ENCODE assay signal across 1 cellular context in the genomic region with DNA sequence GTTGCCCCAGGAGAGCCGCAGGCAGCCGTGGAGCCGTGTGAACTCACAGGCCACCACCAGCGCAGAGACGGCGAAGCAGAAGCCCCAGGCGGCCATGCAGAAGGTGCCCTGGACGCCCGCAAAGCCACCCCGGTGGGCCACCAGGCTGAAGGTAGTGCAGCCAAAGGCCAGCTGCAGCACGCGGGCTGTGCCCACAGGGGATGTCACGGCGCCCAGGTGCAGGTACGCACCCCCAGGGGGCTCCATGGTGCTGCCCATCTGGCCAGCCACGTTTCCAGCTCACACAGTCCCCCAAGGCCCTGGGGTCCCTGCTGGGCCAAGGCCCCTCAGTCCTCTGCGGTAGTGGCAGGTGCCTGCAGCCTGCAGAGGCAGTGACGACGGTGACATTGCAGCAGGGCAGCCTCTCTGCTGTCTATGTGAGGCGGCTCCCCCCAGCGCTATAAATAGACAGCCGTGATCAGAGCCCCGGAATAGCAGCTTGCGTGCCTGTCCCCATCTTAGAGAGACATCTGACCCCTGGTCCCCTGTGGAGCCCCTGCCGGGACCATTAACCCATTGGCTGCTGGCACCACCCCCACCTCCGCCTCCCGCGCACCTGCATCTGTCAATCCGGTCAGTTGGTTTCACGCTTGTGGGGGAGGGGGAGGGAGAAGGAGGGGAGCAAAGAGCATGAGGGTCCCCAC.
TF ChIP-seq lines count a peak whose summit lies in the region.

No MANE protein-coding gene starts in this region.

TF ChIP-seq in HepG2, 621 proteins besides CTCF, POLR2A, EP300 and RAD21 (continued from another document):
- TF ChIP-seq KAT8 (CRISPR knock-in tag; IDR thresholded peaks at IDR 0.05) (no peak), ZXDC (CRISPR knock-in tag; IDR thresholded peaks at IDR 0.05) (no peak), FOSL1 (CRISPR knock-in tag; IDR thresholded peaks at IDR 0.05; ENCODE audit: borderline replicate concordance) (no peak), HNRNPL (IDR thresholded peaks at IDR 0.05; ENCODE audit: low read depth, low read length) (peak; percentile 80), PRDM10 (CRISPR knock-in tag; IDR thresholded peaks at IDR 0.05; ENCODE audit: low read depth) (no peak), ZNF652 (CRISPR knock-in tag; IDR thresholded peaks at IDR 0.05; ENCODE audit: borderline replicate concordance, low read depth) (peak; percentile 80), ZNF143 (CRISPR knock-in tag; IDR thresholded peaks at IDR 0.05) (no peak), PHF21A (CRISPR knock-in tag; IDR thresholded peaks at IDR 0.05) (0 out of 2 replicates have a peak, but pooled peaks have one; percentile 16), FOXP1 (IDR thresholded peaks at IDR 0.05) (no peak), FOXP1 (CRISPR knock-in tag; IDR thresholded peaks at IDR 0.05) (no peak), TAF1 (CRISPR knock-in tag; IDR thresholded peaks at IDR 0.05) (no peak), ZNF564 (CRISPR knock-in tag; IDR thresholded peaks at IDR 0.05) (no peak), ZNF30 (CRISPR knock-in tag; IDR thresholded peaks at IDR 0.05) (no peak), TCF12 (IDR thresholded peaks at IDR 0.05) (no peak), TCF12 (CRISPR knock-in tag; IDR thresholded peaks at IDR 0.05) (no peak), TRIM22 (IDR thresholded peaks at IDR 0.05) (no peak), CCDC6 (CRISPR knock-in tag; IDR thresholded peaks at IDR 0.05) (0 out of 2 replicates have a peak, but pooled peaks have one; percentile 20), ZNF18 (CRISPR knock-in tag; IDR thresholded peaks at IDR 0.05; ENCODE audit: insufficient replicate concordance) (no peak), FOXK1 (CRISPR knock-in tag; IDR thresholded peaks at IDR 0.05; ENCODE audit: borderline replicate concordance, low read depth) (no peak)
- TF ChIP-seq, protein P1, sequence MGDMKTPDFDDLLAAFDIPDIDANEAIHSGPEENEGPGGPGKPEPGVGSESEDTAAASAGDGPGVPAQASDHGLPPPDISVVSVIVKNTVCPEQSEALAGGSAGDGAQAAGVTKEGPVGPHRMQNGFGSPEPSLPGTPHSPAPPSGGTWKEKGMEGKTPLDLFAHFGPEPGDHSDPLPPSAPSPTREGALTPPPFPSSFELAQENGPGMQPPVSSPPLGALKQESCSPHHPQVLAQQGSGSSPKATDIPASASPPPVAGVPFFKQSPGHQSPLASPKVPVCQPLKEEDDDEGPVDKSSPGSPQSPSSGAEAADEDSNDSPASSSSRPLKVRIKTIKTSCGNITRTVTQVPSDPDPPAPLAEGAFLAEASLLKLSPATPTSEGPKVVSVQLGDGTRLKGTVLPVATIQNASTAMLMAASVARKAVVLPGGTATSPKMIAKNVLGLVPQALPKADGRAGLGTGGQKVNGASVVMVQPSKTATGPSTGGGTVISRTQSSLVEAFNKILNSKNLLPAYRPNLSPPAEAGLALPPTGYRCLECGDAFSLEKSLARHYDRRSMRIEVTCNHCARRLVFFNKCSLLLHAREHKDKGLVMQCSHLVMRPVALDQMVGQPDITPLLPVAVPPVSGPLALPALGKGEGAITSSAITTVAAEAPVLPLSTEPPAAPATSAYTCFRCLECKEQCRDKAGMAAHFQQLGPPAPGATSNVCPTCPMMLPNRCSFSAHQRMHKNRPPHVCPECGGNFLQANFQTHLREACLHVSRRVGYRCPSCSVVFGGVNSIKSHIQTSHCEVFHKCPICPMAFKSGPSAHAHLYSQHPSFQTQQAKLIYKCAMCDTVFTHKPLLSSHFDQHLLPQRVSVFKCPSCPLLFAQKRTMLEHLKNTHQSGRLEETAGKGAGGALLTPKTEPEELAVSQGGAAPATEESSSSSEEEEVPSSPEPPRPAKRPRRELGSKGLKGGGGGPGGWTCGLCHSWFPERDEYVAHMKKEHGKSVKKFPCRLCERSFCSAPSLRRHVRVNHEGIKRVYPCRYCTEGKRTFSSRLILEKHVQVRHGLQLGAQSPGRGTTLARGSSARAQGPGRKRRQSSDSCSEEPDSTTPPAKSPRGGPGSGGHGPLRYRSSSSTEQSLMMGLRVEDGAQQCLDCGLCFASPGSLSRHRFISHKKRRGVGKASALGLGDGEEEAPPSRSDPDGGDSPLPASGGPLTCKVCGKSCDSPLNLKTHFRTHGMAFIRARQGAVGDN (CRISPR knock-in tag; IDR thresholded peaks at IDR 0.05), result peak; percentile 26; the same call in 1 of the 2 replicates
- TF ChIP-seq, protein P2, sequence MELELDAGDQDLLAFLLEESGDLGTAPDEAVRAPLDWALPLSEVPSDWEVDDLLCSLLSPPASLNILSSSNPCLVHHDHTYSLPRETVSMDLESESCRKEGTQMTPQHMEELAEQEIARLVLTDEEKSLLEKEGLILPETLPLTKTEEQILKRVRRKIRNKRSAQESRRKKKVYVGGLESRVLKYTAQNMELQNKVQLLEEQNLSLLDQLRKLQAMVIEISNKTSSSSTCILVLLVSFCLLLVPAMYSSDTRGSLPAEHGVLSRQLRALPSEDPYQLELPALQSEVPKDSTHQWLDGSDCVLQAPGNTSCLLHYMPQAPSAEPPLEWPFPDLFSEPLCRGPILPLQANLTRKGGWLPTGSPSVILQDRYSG (CRISPR knock-in tag; IDR thresholded peaks at IDR 0.05), result no peak
TF ChIP-seq in HepG2: peak in this region for 11.
